10 cellular contexts compared by ENCODE assay signal in genomic region chr17:41528959-41529353, GRCh38. TPM values are rescaled to one million over a fixed set of nuclear protein-coding genes. Genes with fewer than 3 reads are reported as not detected.
DNase-seq lines count a peak whose midpoint lies in the region; ATAC-seq, FAIRE-seq and TF ChIP-seq lines count a peak whose summit lies in the region.
"Had no signal": no experiment of that assay in that cellular context is flagged by ENCODE, and none has a peak within 500 bp of the region (broad histone marks: within the 10 kb centered on the region; RNA-seq: fewer than 3 reads in every experiment).

No MANE protein-coding gene starts in this region.

- in situ Hi-C loops in K562 (cut with MboI) = no loop called here

- intact Hi-C loops in Calu3 (cut with micrococcal nuclease; ENCODE audit: unreplicated experiment) = loop anchor here (10.0 kb wide), 1 partner anchor 594 kb away; the partner anchor contains the start of gene KRT23
- intact Hi-C loops in K562 (cut with micrococcal nuclease) = no loop called here

- H3K9ac ChIP-seq in K562 (ENCODE audit: insufficient read depth in 1 of 2, low read depth in 2 of 2, low read length in 2 of 2) = peak overlapping the region; percentile 62 to 86

- CTCF ChIA-PET in Calu3 (lab: Charles Lee) = interaction anchor here (1.2 to 19.2 kb wide), 9 partner anchors 12 to 627 kb away, joined by 3 to 471 read pairs (median 8); partner anchors contain the start of gene KRT17
- CTCF ChIA-PET in HEK293 (lab: Yijun Ruan, JAX) = interaction anchor here (0.6 to 4.8 kb wide), 6 partner anchors 13 to 647 kb away, joined by 3 to 55 read pairs (median 8); no protein-coding TSS in a partner anchor
- CTCF ChIA-PET in K562 (lab: Yijun Ruan, JAX; ENCODE audit: low intra/inter-chr PET ratio) = interaction anchor here (0.6 kb wide), 1 partner anchor 174 kb away, joined by 3 read pairs; no protein-coding TSS in a partner anchor

- POLR2A ChIA-PET in HEK293 (lab: Yijun Ruan, JAX) = interaction anchor here (0.5 to 2.1 kb wide), 12 partner anchors 8 to 165 kb away, joined by 3 to 13 read pairs (median 6); partner anchors contain the start of genes EIF1 and KRT13
- POLR2A ChIA-PET in K562 (lab: Yijun Ruan, JAX) = interaction anchor here (0.7 to 4.3 kb wide), 7 partner anchors 8 to 711 kb away, joined by 3 to 23 read pairs (median 7); partner anchors contain the start of genes EIF1 and KRT15
- POLR2A ChIA-PET in naive thymus-derived CD8-positive, alpha-beta T cell (lab: Charles Lee) = no interaction called here

- peaks cover 32% of the 10 kb centered on the region for H3K79me2 ChIP-seq in K562 (ENCODE audit: control insufficient read depth, insufficient read depth, low read length)

- H3K4me3 ChIP-seq in HEK293 (ENCODE audit: low read depth, low read length) (no peak overlapping the region), K562 (no peak overlapping the region)

- H3K4me3 Mint-ChIP-seq in Calu3 (ENCODE audit: low read depth, unreplicated experiment) = peak overlapping the region; percentile 95
- H3K4me3 Mint-ChIP-seq in naive thymus-derived CD8-positive, alpha-beta T cell = peak overlapping the region; percentile 38 to 77 (median 61)

- no peaks in the 10 kb centered on the region for H3K9me3 ChIP-seq in HEK293 (ENCODE audit: control insufficient read depth, insufficient read depth, low read depth, low read length)
- no peaks in the 10 kb centered on the region for H3K9me3 ChIP-seq in K562 (replicated peaks; ENCODE audit: control insufficient read depth, insufficient read depth, low read depth, low read length)

- no peaks in the 10 kb centered on the region for H3K27me3 Mint-ChIP-seq in Calu3 (ENCODE audit: unreplicated experiment)
- H3K27me3 Mint-ChIP-seq in naive thymus-derived CD8-positive, alpha-beta T cell = peaks cover 34 to 77% (median 49%) of the 10 kb centered on the region in 5 donors

- H4K20me1 ChIP-seq in K562 (replicated peaks; ENCODE audit: control insufficient read depth, insufficient read depth, low read length) = no peaks in the 10 kb centered on the region; the same call in 1 of the 2 replicates

- H3K27ac ChIP-seq in HEK293 (ENCODE audit: extremely low read depth, low read depth, low read length) (peak overlapping the region; percentile 21; the same call in 1 of the 2 replicates), K562 (ENCODE audit: extremely low read depth, low read depth, low read length) (peak overlapping the region; percentile 94)

- TF ChIP-seq CTCF in Calu3 (IDR thresholded peaks at IDR 0.05; ENCODE audit: unreplicated experiment) (no peak), HEK293 (tag by site-specific recombination; IDR thresholded peaks at IDR 0.05) (no peak), K562 (IDR thresholded peaks at IDR 0.05 in 2 of 3, conservative IDR thresholded peaks at IDR 0.05 in 1 of 3; ENCODE audit: insufficient read depth in 2 of 3, low read depth in 1 of 3, low read length in 3 of 3) (no peak)

- no peak for TF ChIP-seq EP300 in K562 (IDR thresholded peaks at IDR 0.05; ENCODE audit: low read length)

- no peak for FAIRE-seq in K562 (lab: Jason Lieb, UNC)
- FAIRE-seq: RCC 7860 had no signal

- no peaks in the 10 kb centered on the region for H3K9me1 ChIP-seq in K562 (ENCODE audit: control insufficient read depth, insufficient read depth, low read length)

- H3K27me3 ChIP-seq in K562 (ENCODE audit: control insufficient read depth in 2 of 2, insufficient read depth in 2 of 2, low read length in 2 of 2) = no peaks in the 10 kb centered on the region

- 42% methylated on average over 9 of the region's 10 CpGs for WGBS in K562 (ENCODE audit: insufficient coverage, low coverage, missing lambda C conversion rate)

- H3K36me3 Mint-ChIP-seq in Calu3 (ENCODE audit: insufficient read depth, unreplicated experiment) = peaks cover 72% of the 10 kb centered on the region
- H3K36me3 Mint-ChIP-seq in naive thymus-derived CD8-positive, alpha-beta T cell = peaks cover 0 to 4% (median 0%) of the 10 kb centered on the region in 3 donors

- DNase-seq in Calu3 (peak; percentile 58), K562 (ENCODE audit: extremely low read depth in 1 of 4, low spot score in 3 of 4) (no peak)
- no peak for DNase-seq in naive thymus-derived CD8-positive, alpha-beta T cell
- DNase-seq in stimulated activated CD4-positive, alpha-beta T cell treated with anti-CD3 and anti-CD28 coated beads, Interleukin-4, amount 100 ng/mL, for 1 hour = no peak

- H3K36me3 ChIP-seq in HEK293 (ENCODE audit: control insufficient read depth in 2 of 2, insufficient read depth in 1 of 2, low read length in 2 of 2) (no peaks in the 10 kb centered on the region; a peak in 2 of 3 replicates), K562 (ENCODE audit: control insufficient read depth, insufficient read depth, low read length) (peaks cover 20% of the 10 kb centered on the region; the same call in 1 of the 3 replicates)

- H3K9me3 Mint-ChIP-seq in Calu3 (ENCODE audit: low read depth, unreplicated experiment) = no peaks in the 10 kb centered on the region
- peaks cover 0 to 3% (median 0%) of the 10 kb centered on the region in 9 donors for H3K9me3 Mint-ChIP-seq in naive thymus-derived CD8-positive, alpha-beta T cell

- H3K4me1 Mint-ChIP-seq in Calu3 (ENCODE audit: low read depth, unreplicated experiment) = peaks cover 68% of the 10 kb centered on the region
- peaks cover 4 to 27% (median 19%) of the 10 kb centered on the region in 4 donors for H3K4me1 Mint-ChIP-seq in naive thymus-derived CD8-positive, alpha-beta T cell

- BruUV-seq in Calu3 (replicated peaks; lab: Mats Ljungman, UMichigan) = no TSS peak
- no TSS peak for BruUV-seq in K562 (replicated peaks; lab: Mats Ljungman, UMichigan)

- H3K27ac Mint-ChIP-seq in Calu3 (ENCODE audit: unreplicated experiment) = peak overlapping the region; percentile 99
- H3K27ac Mint-ChIP-seq in naive thymus-derived CD8-positive, alpha-beta T cell = peak overlapping the region in 2 of 10 donors; percentile 25 to 67

- ATAC-seq in K562 (no peak), HG03378 (IDR thresholded peaks at IDR 0.05; ENCODE audit: unreplicated experiment) (no peak), HG02938 (IDR thresholded peaks at IDR 0.05; ENCODE audit: unreplicated experiment) (no peak)
- no peak for ATAC-seq in naive thymus-derived CD8-positive, alpha-beta T cell

- H2AFZ ChIP-seq in K562 (ENCODE audit: low read depth, low read length) = peak overlapping the region; percentile 80; the same call in 1 of the 2 replicates

- no peak for TF ChIP-seq POLR2A in K562 (conservative IDR thresholded peaks at IDR 0.05)

- peak overlapping the region; percentile 87 for H3K4me2 ChIP-seq in K562 (ENCODE audit: insufficient read depth, low read length)

- TF ChIP-seq RAD21 in K562 (CRISPR knock-in tag; conservative IDR thresholded peaks at IDR 0.05 in 1 of 2, IDR thresholded peaks at IDR 0.05 in 1 of 2) = no peak

- peaks cover 14% of the 10 kb centered on the region for H3K4me1 ChIP-seq in HEK293 (ENCODE audit: control insufficient read depth, insufficient read depth, low read length)
- peaks cover 45 to 70% of the 10 kb centered on the region in 2 experiments for H3K4me1 ChIP-seq in K562 (replicated peaks in 1 of 2; ENCODE audit: control insufficient read depth in 2 of 2, insufficient read depth in 2 of 2, low read length in 2 of 2)

RNA-seq across cellular contexts. Expression of gene KRT19, which starts 0.8 kb away (rescaled TPM):
- 2,554 and 3,048 TPM in 2 replicates for total RNA-seq in Calu3 (2022)
- total RNA-seq in K562 (2011; cell fraction: chromatin; rRNA removed; ENCODE audit: low replicate concordance) = 25.0 and 82.2 TPM in 2 replicates
- total RNA-seq in K562 (2011; cell fraction: nucleolus; rRNA removed) = 61.2 and 82.9 TPM in 2 replicates
- 39.3 and 39.4 TPM in 2 replicates for total RNA-seq in K562 (2011; cell fraction: nucleoplasm; rRNA removed)
- 120 and 137 TPM in 2 replicates for total RNA-seq in K562 (2014; rRNA removed)
- 25.8 and 41.2 TPM in 2 replicates for total RNA-seq in K562 (2014; rRNA removed; fragmentation: Illumina TruSeq; extraction: Trizol)
- 91.7 and 92.6 TPM in 2 replicates for total RNA-seq in K562 (2015; rRNA removed; fragmentation: Illumina TruSeq; extraction: Trizol)
- total RNA-seq in K562 (2021) = 151 TPM in 2 replicates
- 96.3 and 121 TPM in 2 replicates for polyA plus RNA-seq in K562 (2011; rRNA removed)
- 119 and 275 TPM in 2 replicates for polyA plus RNA-seq in K562 (2011; cell fraction: cytosol; rRNA removed)
- polyA plus RNA-seq in K562 (2011; cell fraction: nucleus; rRNA removed) = 88.5 and 137 TPM in 2 replicates
- 152 and 175 TPM in 2 replicates for polyA plus RNA-seq in K562 (2012)
- 66.5 and 76.7 TPM in 2 replicates for polyA plus RNA-seq in K562 (2014; fragmentation: Illumina TruSeq; extraction: Trizol)
- 10 to 100 TPM; 18.5 to 21.5 TPM for polyA plus RNA-seq in K562 (2014; fragmentation: Nextera tagmentation; extraction: Ambion mirVana)
- 80.2 and 104 TPM in 2 replicates for polyA plus RNA-seq in K562 (2014; rRNA removed)
- polyA minus RNA-seq in K562 (2011; rRNA and poly(A)+ RNA removed) = 67.1 and 116 TPM in 2 replicates
- 126 and 127 TPM in 2 replicates for polyA minus RNA-seq in K562 (2011; cell fraction: cytosol; rRNA and poly(A)+ RNA removed)
- 31.4 and 35.8 TPM in 2 replicates for polyA minus RNA-seq in K562 (2011; cell fraction: nucleus; rRNA and poly(A)+ RNA removed)
- total RNA-seq in naive thymus-derived CD8-positive, alpha-beta T cell = not detected
- not detected for polyA plus RNA-seq in naive thymus-derived CD8-positive, alpha-beta T cell
- total RNA-seq: LHCN-M2 had no signal

RNA-seq across cellular contexts. Expression of gene KRT15, which starts 10.3 kb away (rescaled TPM):
- 83.0 and 86.8 TPM in 2 replicates for total RNA-seq in Calu3 (2022)
- total RNA-seq in K562 (2011; cell fraction: chromatin; rRNA removed; ENCODE audit: low replicate concordance) = 2.1 and 4.1 TPM in 2 replicates
- total RNA-seq in K562 (2011; cell fraction: nucleolus; rRNA removed) = 1.6 and 2.8 TPM in 2 replicates
- total RNA-seq in K562 (2011; cell fraction: nucleoplasm; rRNA removed) = 1.2 and 3.0 TPM in 2 replicates
- total RNA-seq in K562 (2014; rRNA removed) = 0.37 and 2.4 TPM in 2 replicates
- 0.44 and 0.89 TPM in 2 replicates for total RNA-seq in K562 (2014; rRNA removed; fragmentation: Illumina TruSeq; extraction: Trizol)
- total RNA-seq in K562 (2015; rRNA removed; fragmentation: Illumina TruSeq; extraction: Trizol) = 0.29 and 0.68 TPM in 2 replicates
- total RNA-seq in K562 (2021) = 0.34 and 0.95 TPM in 2 replicates
- 2.1 and 4.4 TPM in 2 replicates for polyA plus RNA-seq in K562 (2011; rRNA removed)
- polyA plus RNA-seq in K562 (2011; cell fraction: cytosol; rRNA removed) = 1.7 and 2.4 TPM in 2 replicates
- polyA plus RNA-seq in K562 (2011; cell fraction: nucleus; rRNA removed) = 1.9 and 8.5 TPM in 2 replicates
- 1.1 and 1.4 TPM in 2 replicates for polyA plus RNA-seq in K562 (2012)
- polyA plus RNA-seq in K562 (2014; fragmentation: Illumina TruSeq; extraction: Trizol) = 0.49 and 1.1 TPM in 2 replicates
- polyA plus RNA-seq in K562 (2014; fragmentation: Nextera tagmentation; extraction: Ambion mirVana) = under 1 TPM; 0.28 to 0.60 TPM
- 0.56 and 2.0 TPM in 2 replicates for polyA plus RNA-seq in K562 (2014; rRNA removed)
- 0.39 and 1.2 TPM in 2 replicates for polyA minus RNA-seq in K562 (2011; rRNA and poly(A)+ RNA removed)
- not detected in 2 replicates for polyA minus RNA-seq in K562 (2011; cell fraction: cytosol; rRNA and poly(A)+ RNA removed)
- 0.67 and 1.1 TPM in 2 replicates for polyA minus RNA-seq in K562 (2011; cell fraction: nucleus; rRNA and poly(A)+ RNA removed)
- total RNA-seq in naive thymus-derived CD8-positive, alpha-beta T cell = not detected
- polyA plus RNA-seq in naive thymus-derived CD8-positive, alpha-beta T cell = not detected
- total RNA-seq: mononuclear cell had no signal

RNA-seq across cellular contexts. Expression of gene KRT13, which starts 23.5 kb away (rescaled TPM):
- 45.7 and 323 TPM in 2 replicates for total RNA-seq in Calu3 (2022)
- total RNA-seq in K562 (2011; cell fraction: chromatin; rRNA removed; ENCODE audit: low replicate concordance) = 0.21 and 0.76 TPM in 2 replicates
- total RNA-seq in K562 (2011; cell fraction: nucleolus; rRNA removed) = not detected in 2 replicates
- not detected in 2 replicates for total RNA-seq in K562 (2011; cell fraction: nucleoplasm; rRNA removed)
- 1.1 TPM in 1 of 2 replicates, not detected in the other for total RNA-seq in K562 (2014; rRNA removed)
- not detected in 2 replicates for total RNA-seq in K562 (2014; rRNA removed; fragmentation: Illumina TruSeq; extraction: Trizol)
- total RNA-seq in K562 (2015; rRNA removed; fragmentation: Illumina TruSeq; extraction: Trizol) = 0.11 TPM in 1 of 2 replicates, not detected in the other
- total RNA-seq in K562 (2021) = 0.22 TPM in 1 of 2 replicates, not detected in the other
- 0.16 and 0.26 TPM in 2 replicates for polyA plus RNA-seq in K562 (2011; rRNA removed)
- 0.48 and 0.58 TPM in 2 replicates for polyA plus RNA-seq in K562 (2011; cell fraction: cytosol; rRNA removed)
- polyA plus RNA-seq in K562 (2011; cell fraction: nucleus; rRNA removed) = 0.93 and 3.3 TPM in 2 replicates
- 0.17 and 0.36 TPM in 2 replicates for polyA plus RNA-seq in K562 (2012)
- 0.30 TPM in 1 of 2 replicates, not detected in the other for polyA plus RNA-seq in K562 (2014; fragmentation: Illumina TruSeq; extraction: Trizol)
- under 1 TPM in 1 of 2 experiments, not detected in 1; 0.13 TPM for polyA plus RNA-seq in K562 (2014; fragmentation: Nextera tagmentation; extraction: Ambion mirVana)
- 0.28 TPM in 1 of 2 replicates, not detected in the other for polyA plus RNA-seq in K562 (2014; rRNA removed)
- polyA minus RNA-seq in K562 (2011; rRNA and poly(A)+ RNA removed) = 0.15 and 0.28 TPM in 2 replicates
- polyA minus RNA-seq in K562 (2011; cell fraction: cytosol; rRNA and poly(A)+ RNA removed) = not detected in 2 replicates
- polyA minus RNA-seq in K562 (2011; cell fraction: nucleus; rRNA and poly(A)+ RNA removed) = 0.22 and 0.54 TPM in 2 replicates
- not detected for total RNA-seq in naive thymus-derived CD8-positive, alpha-beta T cell
- polyA plus RNA-seq in naive thymus-derived CD8-positive, alpha-beta T cell = not detected
- total RNA-seq: LHCN-M2 had no signal

RNA-seq across cellular contexts. Expression of gene KRT36, which starts 39.2 kb away (rescaled TPM):
- total RNA-seq in Calu3 (2022) = not detected in 2 replicates
- not detected in 2 replicates for total RNA-seq in K562 (2011; cell fraction: chromatin; rRNA removed; ENCODE audit: low replicate concordance)
- not detected in 2 replicates for total RNA-seq in K562 (2011; cell fraction: nucleolus; rRNA removed)
- total RNA-seq in K562 (2011; cell fraction: nucleoplasm; rRNA removed) = not detected in 2 replicates
- not detected in 2 replicates for total RNA-seq in K562 (2014; rRNA removed)
- total RNA-seq in K562 (2014; rRNA removed; fragmentation: Illumina TruSeq; extraction: Trizol) = not detected in 2 replicates
- not detected in 2 replicates for total RNA-seq in K562 (2015; rRNA removed; fragmentation: Illumina TruSeq; extraction: Trizol)
- total RNA-seq in K562 (2021) = not detected in 2 replicates
- 0.04 TPM in 2 replicates for polyA plus RNA-seq in K562 (2011; rRNA removed)
- polyA plus RNA-seq in K562 (2011; cell fraction: cytosol; rRNA removed) = 0.03 and 0.06 TPM in 2 replicates
- polyA plus RNA-seq in K562 (2011; cell fraction: nucleus; rRNA removed) = 0.20 TPM in 1 of 2 replicates, not detected in the other
- not detected in 2 replicates for polyA plus RNA-seq in K562 (2012)
- not detected in 2 replicates for polyA plus RNA-seq in K562 (2014; fragmentation: Illumina TruSeq; extraction: Trizol)
- not detected for polyA plus RNA-seq in K562 (2014; fragmentation: Nextera tagmentation; extraction: Ambion mirVana)
- polyA plus RNA-seq in K562 (2014; rRNA removed) = not detected in 2 replicates
- polyA minus RNA-seq in K562 (2011; rRNA and poly(A)+ RNA removed) = not detected in 2 replicates
- not detected in 2 replicates for polyA minus RNA-seq in K562 (2011; cell fraction: cytosol; rRNA and poly(A)+ RNA removed)
- polyA minus RNA-seq in K562 (2011; cell fraction: nucleus; rRNA and poly(A)+ RNA removed) = not detected in 2 replicates
- total RNA-seq in naive thymus-derived CD8-positive, alpha-beta T cell = not detected
- not detected for polyA plus RNA-seq in naive thymus-derived CD8-positive, alpha-beta T cell
- total RNA-seq: LHCN-M2, mononuclear cell had no signal

RNA-seq across cellular contexts. Expression of gene KRT9, which starts 42.9 kb away (rescaled TPM):
- total RNA-seq in Calu3 (2022) (not detected in 2 replicates), K562 (2014; rRNA removed) (not detected in 2 replicates), K562 (2014; rRNA removed; fragmentation: Illumina TruSeq; extraction: Trizol) (not detected in 2 replicates), K562 (2015; rRNA removed; fragmentation: Illumina TruSeq; extraction: Trizol) (not detected in 2 replicates), K562 (2021) (not detected in 2 replicates)
- total RNA-seq in K562 (2011; cell fraction: chromatin; rRNA removed; ENCODE audit: low replicate concordance) = not detected in 2 replicates
- not detected in 2 replicates for total RNA-seq in K562 (2011; cell fraction: nucleolus; rRNA removed)
- not detected in 2 replicates for total RNA-seq in K562 (2011; cell fraction: nucleoplasm; rRNA removed)
- polyA plus RNA-seq in K562 (2011; rRNA removed) (not detected in 2 replicates), K562 (2014; fragmentation: Illumina TruSeq; extraction: Trizol) (not detected in 2 replicates), K562 (2014; fragmentation: Nextera tagmentation; extraction: Ambion mirVana) (under 1 TPM in 1 of 2 experiments, not detected in 1; 0.03 TPM), K562 (2014; rRNA removed) (not detected in 2 replicates)
- 0.03 TPM in 1 of 2 replicates, not detected in the other for polyA plus RNA-seq in K562 (2011; cell fraction: cytosol; rRNA removed)
- polyA plus RNA-seq in K562 (2011; cell fraction: nucleus; rRNA removed) = not detected in 2 replicates
- polyA plus RNA-seq in K562 (2012) = not detected in 2 replicates
- not detected in 2 replicates for polyA minus RNA-seq in K562 (2011; rRNA and poly(A)+ RNA removed)
- not detected in 2 replicates for polyA minus RNA-seq in K562 (2011; cell fraction: cytosol; rRNA and poly(A)+ RNA removed)
- polyA minus RNA-seq in K562 (2011; cell fraction: nucleus; rRNA and poly(A)+ RNA removed) = not detected in 2 replicates
- not detected for total RNA-seq in naive thymus-derived CD8-positive, alpha-beta T cell
- not detected for polyA plus RNA-seq in naive thymus-derived CD8-positive, alpha-beta T cell
- total RNA-seq: LHCN-M2 had no signal

Comparison
In these comparisons a context has a peak if more than half of its experiments do, and no peak if none do; other contexts are left out.
1. RNA of gene KRT19, which starts 0.8 kb away (total RNA-seq): 2,554 to 3,048 TPM in Calu3 and 25.0 to 151 TPM in K562; not detected in naive thymus-derived CD8-positive, alpha-beta T cell; every median in the first group is over 10 times any median in the second.
2. RNA of gene KRT15, which starts 10.3 kb away (total RNA-seq): 83.0 to 86.8 TPM in Calu3; 0.29 to 4.1 TPM in K562 and not detected in naive thymus-derived CD8-positive, alpha-beta T cell; every median in the first group is over 10 times any median in the second.
3. RNA of gene KRT13, which starts 23.5 kb away (total RNA-seq): 45.7 to 323 TPM in Calu3; 0.11 to 1.1 TPM in K562 and not detected in naive thymus-derived CD8-positive, alpha-beta T cell; every median in the first group is over 10 times any median in the second.